ENCODE assay signal across 11 cellular contexts in genomic region chr16:79509221-79509631, GRCh38.
DNase-seq lines count a peak whose midpoint lies in the region; ATAC-seq and TF ChIP-seq lines count a peak whose summit lies in the region.
"Had no signal": no experiment of that assay in that cellular context is flagged by ENCODE, and none has a peak within 500 bp of the region (broad histone marks: within the 10 kb centered on the region; RNA-seq: fewer than 3 reads in every experiment).

No MANE protein-coding gene starts in this region.

- H3K9me3 Mint-ChIP-seq in dendritic cell treated with granulocyte-macrophage colony-stimulating factor and Interleukin-4, amounts not matched to agents 40 ng/mL and 50 ng/mL, for 4 days: peaks cover 3% of the 10 kb centered on the region
- no peaks in the 10 kb centered on the region for H3K9me3 Mint-ChIP-seq in activated CD8-positive, alpha-beta T cell treated with anti-CD3 and anti-CD28 coated beads for 36 hours

- POLR2A ChIA-PET in activated CD8-positive, alpha-beta T cell treated with anti-CD3 and anti-CD28 coated beads for 36 hours (lab: Charles Lee): no interaction called here

- H3K27ac Mint-ChIP-seq in dendritic cell treated with granulocyte-macrophage colony-stimulating factor and Interleukin-4, amounts not matched to agents 40 ng/mL and 50 ng/mL, for 4 days: peak overlapping the region; percentile 89
- no peak overlapping the region for H3K27ac Mint-ChIP-seq in activated CD8-positive, alpha-beta T cell treated with anti-CD3 and anti-CD28 coated beads for 36 hours

- intact Hi-C loops in dendritic cell treated with granulocyte-macrophage colony-stimulating factor and Interleukin-4, amounts not matched to agents 40 ng/mL and 50 ng/mL, for 4 days (cut with micrococcal nuclease): loop anchor here (10.0 kb wide), 1 partner anchor 54 kb away; no protein-coding TSS in a partner anchor
- intact Hi-C loops in activated CD8-positive, alpha-beta T cell treated with anti-CD3 and anti-CD28 coated beads for 36 hours (cut with micrococcal nuclease): no loop called here

- CTCF ChIA-PET in activated CD8-positive, alpha-beta T cell treated with anti-CD3 and anti-CD28 coated beads for 36 hours (lab: Charles Lee): no interaction called here

- no peaks in the 10 kb centered on the region for H3K36me3 Mint-ChIP-seq in dendritic cell treated with granulocyte-macrophage colony-stimulating factor and Interleukin-4, amounts not matched to agents 40 ng/mL and 50 ng/mL, for 4 days (ENCODE audit: low read depth)
- H3K36me3 Mint-ChIP-seq in activated CD8-positive, alpha-beta T cell treated with anti-CD3 and anti-CD28 coated beads for 36 hours (ENCODE audit: low read depth): no peaks in the 10 kb centered on the region

- peaks cover 19% of the 10 kb centered on the region for H3K27me3 Mint-ChIP-seq in dendritic cell treated with granulocyte-macrophage colony-stimulating factor and Interleukin-4, amounts not matched to agents 40 ng/mL and 50 ng/mL, for 4 days
- peaks cover 4% of the 10 kb centered on the region for H3K27me3 Mint-ChIP-seq in activated CD8-positive, alpha-beta T cell treated with anti-CD3 and anti-CD28 coated beads for 36 hours

- DNase-seq in DMS153 treated with DMSO at 0.1 percent for 48 hours (lab: John Stamatoyannopoulos, UW; ENCODE audit: unreplicated experiment) (peak; percentile 49), NCI-H2196 treated with DMSO at 0.1 percent for 48 hours (lab: John Stamatoyannopoulos, UW; ENCODE audit: unreplicated experiment) (peak; percentile 1), pons (ENCODE audit: low spot score) (peak; percentile 83), HCEC 1CT (no peak), EL (no peak)
- no peak for DNase-seq in activated CD8-positive, alpha-beta T cell treated with anti-CD3 and anti-CD28 coated beads for 36 hours
- DNase-seq: activated naive CD4-positive, alpha-beta T cell treated with anti-CD3 and anti-CD28 coated beads, Interleukin-2, amount 50 U/mL, for 16 hours; Calu3; OCI-M1 had no signal

- no peak for TF ChIP-seq CTCF in activated CD8-positive, alpha-beta T cell treated with anti-CD3 and anti-CD28 coated beads for 36 hours (IDR thresholded peaks at IDR 0.05)

- no peak overlapping the region for H3K4me3 Mint-ChIP-seq in dendritic cell treated with granulocyte-macrophage colony-stimulating factor and Interleukin-4, amounts not matched to agents 40 ng/mL and 50 ng/mL, for 4 days
- H3K4me3 Mint-ChIP-seq in activated CD8-positive, alpha-beta T cell treated with anti-CD3 and anti-CD28 coated beads for 36 hours: no peak overlapping the region

- H3K4me1 Mint-ChIP-seq in dendritic cell treated with granulocyte-macrophage colony-stimulating factor and Interleukin-4, amounts not matched to agents 40 ng/mL and 50 ng/mL, for 4 days (ENCODE audit: low read depth): peaks cover 40% of the 10 kb centered on the region
- H3K4me1 Mint-ChIP-seq in activated CD8-positive, alpha-beta T cell treated with anti-CD3 and anti-CD28 coated beads for 36 hours (ENCODE audit: low read depth): no peaks in the 10 kb centered on the region

- ATAC-seq in activated CD8-positive, alpha-beta T cell treated with anti-CD3 and anti-CD28 coated beads for 36 hours: no peak
- ATAC-seq in GM19035 (IDR thresholded peaks at IDR 0.05; ENCODE audit: unreplicated experiment): no peak

Comparison
In these comparisons a context has a peak if more than half of its experiments do, and no peak if none do; other contexts are left out.
1. DNase-seq: peak in DMS153 treated with DMSO at 0.1 percent for 48 hours (single experiment), NCI-H2196 treated with DMSO at 0.1 percent for 48 hours (single experiment) and pons (single experiment); none in HCEC 1CT (single experiment), activated CD8-positive, alpha-beta T cell treated with anti-CD3 and anti-CD28 coated beads for 36 hours (single experiment) and EL (single experiment).